15 cellular contexts compared by ENCODE assay signal in the genomic region with DNA sequence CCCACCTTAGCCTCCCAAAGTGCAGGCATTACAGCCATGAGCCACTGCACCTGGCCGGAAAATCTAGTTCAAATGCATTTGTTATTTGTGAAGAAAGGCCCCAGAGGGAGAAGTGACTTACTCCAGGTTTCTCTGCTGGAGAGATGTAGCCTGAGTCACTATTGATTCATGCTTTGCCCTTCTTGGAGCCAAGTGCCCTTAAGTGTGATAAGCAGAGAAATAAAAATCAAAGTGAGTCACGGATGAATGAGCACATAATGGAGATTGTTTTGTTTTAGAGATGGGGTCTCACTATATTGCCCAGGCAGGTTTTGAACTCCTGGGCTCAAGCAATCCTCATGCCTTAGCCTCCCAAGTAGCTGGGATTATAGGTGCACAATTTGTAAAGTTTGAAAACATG. TPM values are rescaled to one million over a fixed set of nuclear protein-coding genes. Genes with fewer than 3 reads are reported as not detected.
DNase-seq lines count a peak whose midpoint lies in the region; ATAC-seq and TF ChIP-seq lines count a peak whose summit lies in the region.
"Had no signal": no experiment of that assay in that cellular context is flagged by ENCODE, and none has a peak within 500 bp of the region (broad histone marks: within the 10 kb centered on the region; RNA-seq: fewer than 3 reads in every experiment).

No MANE protein-coding gene starts in this region.

- no peaks in the 10 kb centered on the region for H3K27me3 Mint-ChIP-seq in natural killer cell treated with Interleukin-12 subunit alpha and Interleukin-12 subunit beta and Interleukin-15 and Interleukin-18, amount 100 ng/mL, for 72 hours

- H3K9me3 Mint-ChIP-seq in natural killer cell treated with Interleukin-12 subunit alpha and Interleukin-12 subunit beta and Interleukin-15 and Interleukin-18, amount 100 ng/mL, for 72 hours, result no peaks in the 10 kb centered on the region

- no peaks in the 10 kb centered on the region for H3K27me3 ChIP-seq in kidney epithelial cell (ENCODE audit: control insufficient read depth, insufficient read depth, low read length)
- H3K27me3 ChIP-seq: neutrophil had no signal

- no peaks in the 10 kb centered on the region for H3K36me3 ChIP-seq in kidney epithelial cell (ENCODE audit: control insufficient read depth, insufficient read depth, low read length)

- H3K4me3 ChIP-seq in AG10803 (ENCODE audit: low read length), result no peak overlapping the region
- H3K4me3 ChIP-seq in astrocyte of the cerebellum (ENCODE audit: low read depth, low read length), result no peak overlapping the region
- no peak overlapping the region for H3K4me3 ChIP-seq in kidney epithelial cell (ENCODE audit: low read depth, low read length)

- in situ Hi-C loops in astrocyte of the cerebellum (cut with HindIII; ENCODE audit: low sequenced_read_pairs), result no loop called here

- TF ChIP-seq CTCF in AG10803 (conservative IDR thresholded peaks at IDR 0.05; ENCODE audit: low read length) (no peak), astrocyte of the cerebellum (IDR thresholded peaks at IDR 0.05; ENCODE audit: low read depth, low read length, missing control alignments) (no peak), kidney epithelial cell (IDR thresholded peaks at IDR 0.05; ENCODE audit: insufficient read depth, low read length, poor library complexity, severe bottlenecking) (no peak)

- no peak overlapping the region for H3K4me3 Mint-ChIP-seq in natural killer cell treated with Interleukin-12 subunit alpha and Interleukin-12 subunit beta and Interleukin-15 and Interleukin-18, amount 100 ng/mL, for 72 hours

- peak; percentile 45 for DNase-seq in AG10803 (ENCODE audit: low read depth)
- peak; percentile 14 for DNase-seq in HT-29 (ENCODE audit: low spot score)
- DNase-seq in astrocyte of the cerebellum (ENCODE audit: low read depth), result peak; percentile 33
- peak; percentile 34 for DNase-seq in kidney epithelial cell (ENCODE audit: low read depth)
- no peak for DNase-seq in natural killer cell treated with Interleukin-12 subunit alpha and Interleukin-12 subunit beta and Interleukin-15 and Interleukin-18, amount 100 ng/mL, for 72 hours (ENCODE audit: low spot score)
- DNase-seq in superior temporal gyrus (ENCODE audit: extremely low spot score), result no peak
- DNase-seq in stimulated activated CD8-positive, alpha-beta memory T cell treated with anti-CD3 and anti-CD28 coated beads, Interleukin-4, amount 100 ng/mL, for 48 hours, result no peak
- DNase-seq: activated CD8-positive, alpha-beta memory T cell treated with anti-CD3 and anti-CD28 coated beads, Interleukin-2, amount 50 U/mL, for 48 hours; anterior cingulate cortex; erythroblast; left colon; NCI-H2029 treated with DMSO at 0.1 percent for 48 hours; stimulated activated CD4-positive, alpha-beta T cell treated with anti-CD3 and anti-CD28 coated beads, Interleukin-2, amount 100 ng/mL, for 48 hours had no signal

- H3K4me1 Mint-ChIP-seq in natural killer cell treated with Interleukin-12 subunit alpha and Interleukin-12 subunit beta and Interleukin-15 and Interleukin-18, amount 100 ng/mL, for 72 hours (ENCODE audit: low read depth in 2 of 2), result peaks cover 0 to 2% of the 10 kb centered on the region in 2 donors

- H3K36me3 Mint-ChIP-seq in natural killer cell treated with Interleukin-12 subunit alpha and Interleukin-12 subunit beta and Interleukin-15 and Interleukin-18, amount 100 ng/mL, for 72 hours, result peaks cover 6% of the 10 kb centered on the region

- no peak for ATAC-seq in natural killer cell treated with Interleukin-12 subunit alpha and Interleukin-12 subunit beta and Interleukin-15 and Interleukin-18, amount 100 ng/mL, for 72 hours
- no peak for ATAC-seq in HG03469 (IDR thresholded peaks at IDR 0.05; ENCODE audit: unreplicated experiment)
- ATAC-seq: left colon had no signal

- no peak overlapping the region for H3K27ac Mint-ChIP-seq in natural killer cell treated with Interleukin-12 subunit alpha and Interleukin-12 subunit beta and Interleukin-15 and Interleukin-18, amount 100 ng/mL, for 72 hours

RNA-seq across cellular contexts. Expression of a gene that starts 33.1 kb away (rescaled TPM):
- total RNA-seq in HT-29 (2014; rRNA removed; shearing (Covaris generic)), result 16.3 and 33.6 TPM in 2 replicates
- 3.6 and 5.3 TPM in 2 replicates for total RNA-seq in kidney epithelial cell
- total RNA-seq in natural killer cell treated with Interleukin-12 subunit alpha and Interleukin-12 subunit beta and Interleukin-15 and Interleukin-18, amount 100 ng/mL, for 72 hours, result 10 to 100 TPM; 35.8 to 76.7 TPM

Comparison
In these comparisons a context has a peak if more than half of its experiments do, and no peak if none do; other contexts are left out.
1. DNase-seq: peak in AG10803 (single experiment), HT-29 (single experiment), astrocyte of the cerebellum (single experiment) and kidney epithelial cell (single experiment); none in natural killer cell treated with Interleukin-12 subunit alpha and Interleukin-12 subunit beta and Interleukin-15 and Interleukin-18, amount 100 ng/mL, for 72 hours (single experiment), superior temporal gyrus (single experiment) and stimulated activated CD8-positive, alpha-beta memory T cell treated with anti-CD3 and anti-CD28 coated beads, Interleukin-4, amount 100 ng/mL, for 48 hours (single experiment).